23 cellular contexts compared by ENCODE assay signal in genomic region chr4:60215906-60216305, GRCh38.
"Had no signal": no experiment of that assay in that cellular context is flagged by ENCODE, and none has a peak within 500 bp of the region (broad histone marks: within the 10 kb centered on the region; RNA-seq: fewer than 3 reads in every experiment).

No MANE protein-coding gene starts in this region.

- DNase-seq: stimulated activated CD4-positive, alpha-beta T cell treated with anti-CD3 and anti-CD28 coated beads, Interleukin-2, amount 100 ng/mL, for 48 hours; stimulated activated CD4-positive, alpha-beta T cell treated with anti-CD3 and anti-CD28 coated beads, Interleukin-4, amount 100 ng/mL, for 1 hour; stimulated activated CD4-positive, alpha-beta T cell treated with anti-CD3 and anti-CD28 coated beads, Interleukin-4, amount 100 ng/mL, for 24 hours; stimulated activated CD4-positive, alpha-beta T cell treated with anti-CD3 and anti-CD28 coated beads, Interleukin-4, amount 100 ng/mL, for 4 hours; stimulated activated CD8-positive, alpha-beta memory T cell treated with anti-CD3 and anti-CD28 coated beads, Interleukin-4, amount 100 ng/mL, for 48 hours; stimulated activated naive B cell treated with anti-CD40 and anti-IgM and Interleukin-4, amounts not matched to agents 10 μg/mL and 1 μg/mL and 100 μg/mL, for 72 hours; stimulated activated naive CD4-positive, alpha-beta T cell; stimulated activated naive CD4-positive, alpha-beta T cell treated with Interleukin-2 at 50 U/mL for 16 hours; stimulated activated naive CD8-positive, alpha-beta T cell treated with anti-CD3 and anti-CD28 coated beads, Interleukin-15, amount 100 ng/mL, for 72 hours; stimulated activated naive CD8-positive, alpha-beta T cell treated with anti-CD3 and anti-CD28 coated beads, Interleukin-15, Interleukin-2, amounts not matched to agents 100 U/mL and 50 U/mL, for 24 hours; stomach; substantia nigra; testis; thyroid gland; tibial artery; transverse colon; upper lobe of left lung; upper lobe of right lung; uterus had no signal

- H3K9me3 ChIP-seq: stomach, suprapubic skin, testis, thoracic aorta, thyroid gland, tibial artery, tibial nerve, transverse colon, upper lobe of left lung, upper lobe of right lung, uterus, vagina had no signal

- H3K27ac ChIP-seq: stomach, suprapubic skin, testis, thoracic aorta, thyroid gland, tibial artery, tibial nerve, transverse colon, upper lobe of left lung, upper lobe of right lung, uterus, vagina had no signal

- H3K4me1 ChIP-seq: stomach, suprapubic skin, testis, thyroid gland, tibial artery, tibial nerve, transverse colon, upper lobe of left lung, upper lobe of right lung, uterus, vagina had no signal

- H3K4me3 ChIP-seq: stomach, suprapubic skin, testis, thoracic aorta, thyroid gland, tibial artery, tibial nerve, transverse colon, upper lobe of left lung, upper lobe of right lung, uterus, vagina had no signal

- H3K27me3 ChIP-seq: stomach, suprapubic skin, testis, thyroid gland, tibial artery, tibial nerve, transverse colon, upper lobe of left lung, upper lobe of right lung, vagina had no signal

- H3K36me3 ChIP-seq: stomach, suprapubic skin, thoracic aorta, thyroid gland, tibial artery, tibial nerve, transverse colon, upper lobe of left lung, upper lobe of right lung, uterus, vagina had no signal
